12 cellular contexts compared by ENCODE assay signal in the genomic region with DNA sequence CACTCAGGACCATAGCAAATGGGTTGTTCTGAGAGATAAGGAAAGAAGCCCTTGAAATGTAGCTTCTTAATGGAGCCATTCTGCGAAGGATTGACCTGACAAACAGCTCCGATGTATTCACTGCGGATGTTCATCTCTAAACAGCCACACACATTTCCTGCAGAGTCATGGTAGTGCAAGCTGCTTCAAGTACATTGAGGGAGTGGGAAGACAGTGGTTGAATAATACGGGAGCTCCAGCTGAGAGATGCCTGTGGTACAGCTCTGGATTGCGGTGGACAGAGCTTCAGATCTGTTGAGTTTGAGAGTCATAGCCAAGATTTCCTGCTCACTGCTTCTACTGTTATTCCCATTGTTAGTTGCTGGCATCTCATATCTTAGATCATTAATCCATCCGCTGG.
DNase-seq lines count a peak whose midpoint lies in the region; ATAC-seq and TF ChIP-seq lines count a peak whose summit lies in the region.
"Had no signal": no experiment of that assay in that cellular context is flagged by ENCODE, and none has a peak within 500 bp of the region (broad histone marks: within the 10 kb centered on the region; RNA-seq: fewer than 3 reads in every experiment).

No MANE protein-coding gene starts in this region.

- no peak overlapping the region for H4K8ac ChIP-seq in H9 (replicated peaks; ENCODE audit: insufficient read length, low read depth, low read length)

- no peak overlapping the region for H2AK5ac ChIP-seq in H9 (ENCODE audit: insufficient read length, low read length)

- no peak overlapping the region for H3K14ac ChIP-seq in H9 (ENCODE audit: insufficient read depth, low read length)

- no peaks in the 10 kb centered on the region for H3K79me2 ChIP-seq in H9 (ENCODE audit: insufficient read depth, low read length)

- H3K36me3 Mint-ChIP-seq in activated CD4-positive, alpha-beta T cell treated with anti-CD3 and anti-CD28 coated beads, Interleukin-2, amount 10 ng/mL, durations not matched to agents 24 days and 14 days (ENCODE audit: low read depth), result no peaks in the 10 kb centered on the region
- H3K36me3 Mint-ChIP-seq in T-helper 17 cell (ENCODE audit: low read depth), result no peaks in the 10 kb centered on the region
- peaks cover 3% of the 10 kb centered on the region for H3K36me3 Mint-ChIP-seq in effector memory CD8-positive, alpha-beta T cell (ENCODE audit: insufficient read depth)
- no peaks in the 10 kb centered on the region for H3K36me3 Mint-ChIP-seq in H9 (ENCODE audit: insufficient read depth in 1 of 3, low read depth in 3 of 3)

- H3K18ac ChIP-seq in H9 (ENCODE audit: insufficient read length, low read depth, low read length), result no peak overlapping the region

- no peaks in the 10 kb centered on the region for H3K4me1 ChIP-seq in gastrocnemius medialis
- H3K4me1 ChIP-seq in H9 (ENCODE audit: insufficient read depth, low read length), result no peaks in the 10 kb centered on the region; the same call in 1 of the 2 replicates
- H3K4me1 ChIP-seq in colonic mucosa, result no peaks in the 10 kb centered on the region
- H3K4me1 ChIP-seq: breast epithelium had no signal

- H2BK15ac ChIP-seq in H9 (ENCODE audit: low read depth, low read length), result no peak overlapping the region

- no peak overlapping the region for H2BK5ac ChIP-seq in H9 (ENCODE audit: insufficient read length, low read length)

- TF ChIP-seq POLR2A in gastrocnemius medialis (IDR thresholded peaks at IDR 0.05), result no peak

- no peak overlapping the region for H3K4ac ChIP-seq in H9 (ENCODE audit: low read depth, low read length)

- DNase-seq in activated CD4-positive, alpha-beta T cell treated with anti-CD3 and anti-CD28 coated beads, Interleukin-2, amount 10 ng/mL, durations not matched to agents 24 days and 14 days, result peak; percentile 64
- no peak for DNase-seq in activated CD4-positive, alpha-beta T cell treated with anti-CD3 and anti-CD28 coated beads, Interleukin-2, amount 50 U/mL, for 1 hour
- DNase-seq in T-helper 17 cell (no peak), gastrocnemius medialis (no peak), H9 (no peak), DMS79 treated with DMSO at 0.1 percent for 48 hours (lab: John Stamatoyannopoulos, UW) (no peak), colonic mucosa (no peak)
- DNase-seq in effector memory CD8-positive, alpha-beta T cell, result no peak
- DNase-seq: activated CD4-positive, alpha-beta T cell treated with anti-CD3 and anti-CD28 coated beads, Interleukin-2, amount 50 U/mL, for 48 hours; NCI-H510A had no signal

- no peaks in the 10 kb centered on the region for H4K20me1 ChIP-seq in H9 (ENCODE audit: control insufficient read depth, insufficient read depth, insufficient read length)

- H3K36me3 ChIP-seq in gastrocnemius medialis (no peaks in the 10 kb centered on the region), colonic mucosa (no peaks in the 10 kb centered on the region)
- H3K36me3 ChIP-seq: breast epithelium had no signal

- no peaks in the 10 kb centered on the region for H3K9me3 Mint-ChIP-seq in activated CD4-positive, alpha-beta T cell treated with anti-CD3 and anti-CD28 coated beads, Interleukin-2, amount 10 ng/mL, durations not matched to agents 24 days and 14 days
- H3K9me3 Mint-ChIP-seq in effector memory CD8-positive, alpha-beta T cell, result no peaks in the 10 kb centered on the region
- no peaks in the 10 kb centered on the region for H3K9me3 Mint-ChIP-seq in H9

- no CpG with 5 or more reads among the region's 6 CpGs for WGBS in H9 (ENCODE audit: extremely low coverage, insufficient read length, low lambda C conversion rate)

- no peak overlapping the region for H4K91ac ChIP-seq in H9 (ENCODE audit: insufficient read length, low read depth, low read length)

- H2AFZ ChIP-seq in H9 (ENCODE audit: low read length), result no peak overlapping the region

- ATAC-seq in T-helper 17 cell, result no peak
- no peak for ATAC-seq in effector memory CD8-positive, alpha-beta T cell (replicated peaks)
- no peak for ATAC-seq in gastrocnemius medialis
- ATAC-seq: left lobe of liver had no signal

- H3K23ac ChIP-seq in H9 (ENCODE audit: insufficient read length, low read depth, low read length), result no peak overlapping the region

- H3K4me2 ChIP-seq in H9 (ENCODE audit: insufficient read depth, insufficient read length, low read length), result no peak overlapping the region

- H3K9me3 ChIP-seq in T-helper 17 cell (ENCODE audit: control insufficient read depth, low read length, poor library complexity, severe bottlenecking) (no peaks in the 10 kb centered on the region), gastrocnemius medialis (no peaks in the 10 kb centered on the region), H9 (ENCODE audit: control insufficient read depth, low read depth, low read length) (no peaks in the 10 kb centered on the region), colonic mucosa (no peaks in the 10 kb centered on the region)
- H3K9me3 ChIP-seq: breast epithelium had no signal

- in situ Hi-C loops in gastrocnemius medialis (cut with MboI; ENCODE audit: low sequenced_read_pairs in 4 of 4), result no loop called here

- H2BK120ac ChIP-seq in H9 (ENCODE audit: low read depth, low read length, poor library complexity, severe bottlenecking), result no peak overlapping the region

- H2BK20ac ChIP-seq in H9 (ENCODE audit: low read depth, low read length, poor library complexity, severe bottlenecking), result no peak overlapping the region

- H3K4me1 Mint-ChIP-seq in activated CD4-positive, alpha-beta T cell treated with anti-CD3 and anti-CD28 coated beads, Interleukin-2, amount 10 ng/mL, durations not matched to agents 24 days and 14 days, result peaks cover 9% of the 10 kb centered on the region
- H3K4me1 Mint-ChIP-seq in T-helper 17 cell (peaks cover 7% of the 10 kb centered on the region), H9 (no peaks in the 10 kb centered on the region)
- H3K4me1 Mint-ChIP-seq in effector memory CD8-positive, alpha-beta T cell (ENCODE audit: low read depth in 2 of 2), result peaks cover 10% of the 10 kb centered on the region in 2 donors

- H3K27ac Mint-ChIP-seq in activated CD4-positive, alpha-beta T cell treated with anti-CD3 and anti-CD28 coated beads, Interleukin-2, amount 10 ng/mL, durations not matched to agents 24 days and 14 days, result no peak overlapping the region
- H3K27ac Mint-ChIP-seq in T-helper 17 cell (no peak overlapping the region), H9 (no peak overlapping the region)
- no peak overlapping the region for H3K27ac Mint-ChIP-seq in effector memory CD8-positive, alpha-beta T cell

- TF ChIP-seq CTCF in gastrocnemius medialis (IDR thresholded peaks at IDR 0.05 in 4 of 5, conservative IDR thresholded peaks at IDR 0.05 in 1 of 5) (no peak), H9 (conservative IDR thresholded peaks at IDR 0.05) (no peak), colonic mucosa (IDR thresholded peaks at IDR 0.05) (no peak)

- intact Hi-C loops in activated CD4-positive, alpha-beta T cell treated with anti-CD3 and anti-CD28 coated beads, Interleukin-2, amount 10 ng/mL, durations not matched to agents 24 days and 14 days (cut with micrococcal nuclease), result no loop called here
- intact Hi-C loops in gastrocnemius medialis (cut with DNase I; ENCODE audit: low total_unique reads) (no loop called here), colonic mucosa (cut with DNase I) (no loop called here)

- no peak overlapping the region for H3K56ac ChIP-seq in H9 (ENCODE audit: insufficient read length, low read depth, low read length)

- H3K27ac ChIP-seq in gastrocnemius medialis, result peak overlapping the region in 3 of 4 donors; percentile 40 to 47 (median 45)
- H3K27ac ChIP-seq in H9 (ENCODE audit: insufficient read length, low read depth, low read length), result no peak overlapping the region
- no peak overlapping the region for H3K27ac ChIP-seq in colonic mucosa
- H3K27ac ChIP-seq: breast epithelium had no signal

- no peak overlapping the region for H2BK12ac ChIP-seq in H9 (ENCODE audit: insufficient read length, low read depth, low read length)

- H3K4me3 ChIP-seq in gastrocnemius medialis (no peak overlapping the region), colonic mucosa (no peak overlapping the region)
- H3K4me3 ChIP-seq: breast epithelium had no signal

- H4K5ac ChIP-seq in H9 (ENCODE audit: insufficient read length, low read depth, low read length), result no peak overlapping the region

- no peaks in the 10 kb centered on the region for H3K23me2 ChIP-seq in H9 (ENCODE audit: insufficient read length, low read depth, low read length, poor library complexity, severe bottlenecking)

- H3K27me3 ChIP-seq in gastrocnemius medialis (no peaks in the 10 kb centered on the region), H9 (ENCODE audit: insufficient read depth, low read length) (no peaks in the 10 kb centered on the region), colonic mucosa (no peaks in the 10 kb centered on the region)
- H3K27me3 ChIP-seq: breast epithelium had no signal

- H3K27me3 Mint-ChIP-seq in activated CD4-positive, alpha-beta T cell treated with anti-CD3 and anti-CD28 coated beads, Interleukin-2, amount 10 ng/mL, durations not matched to agents 24 days and 14 days, result peaks cover 4% of the 10 kb centered on the region
- H3K27me3 Mint-ChIP-seq in T-helper 17 cell (peaks cover 60% of the 10 kb centered on the region), H9 (ENCODE audit: low read depth) (peaks cover 3% of the 10 kb centered on the region; the same call in 1 of the 2 replicates)
- H3K27me3 Mint-ChIP-seq in effector memory CD8-positive, alpha-beta T cell, result peaks cover 52 to 57% of the 10 kb centered on the region in 2 donors

- H3T11ph ChIP-seq in H9 (ENCODE audit: low read length), result no peak overlapping the region

- peak overlapping the region; percentile 61 for H3K4me3 Mint-ChIP-seq in activated CD4-positive, alpha-beta T cell treated with anti-CD3 and anti-CD28 coated beads, Interleukin-2, amount 10 ng/mL, durations not matched to agents 24 days and 14 days
- peak overlapping the region; percentile 68 for H3K4me3 Mint-ChIP-seq in T-helper 17 cell
- H3K4me3 Mint-ChIP-seq in effector memory CD8-positive, alpha-beta T cell, result peak overlapping the region; percentile 48 to 61
- H3K4me3 Mint-ChIP-seq in H9, result no peak overlapping the region

- H3K9ac ChIP-seq in H9 (ENCODE audit: extremely low read depth, insufficient read length, low read length), result no peak overlapping the region
- H3K9ac ChIP-seq in colonic mucosa (ENCODE audit: low read depth in 2 of 2, low read length in 2 of 2), result no peak overlapping the region

- H3K79me1 ChIP-seq in H9 (ENCODE audit: insufficient read depth, low read depth, low read length, poor library complexity, severe bottlenecking), result no peaks in the 10 kb centered on the region

Comparison
In these comparisons a context has a peak if more than half of its experiments do, and no peak if none do; other contexts are left out.
1. H3K4me3 Mint-ChIP-seq: peak in activated CD4-positive, alpha-beta T cell treated with anti-CD3 and anti-CD28 coated beads, Interleukin-2, amount 10 ng/mL, durations not matched to agents 24 days and 14 days (single experiment), T-helper 17 cell (single experiment) and effector memory CD8-positive, alpha-beta T cell (2 of 2); none in H9 (0 of 2).
2. H3K27ac ChIP-seq: peak in gastrocnemius medialis (3 of 4); none in H9 (single experiment) and colonic mucosa (single experiment).